ENCODE assay signal across 9 cellular contexts in genomic region chr1:54297596-54298283, GRCh38.
A peak's percentile ranks its signal among the peaks of the same experiment; 100 is the strongest.
DNase-seq lines count a peak whose midpoint lies in the region; ATAC-seq and TF ChIP-seq lines count a peak whose summit lies in the region.
"Had no signal": no experiment of that assay in that cellular context is flagged by ENCODE, and none has a peak within 500 bp of the region (broad histone marks: within the 10 kb centered on the region; RNA-seq: fewer than 3 reads in every experiment).

No MANE protein-coding gene starts in this region.

- TF ChIP-seq CTCF in SK-N-SH (IDR thresholded peaks at IDR 0.05) (no peak), sigmoid colon (IDR thresholded peaks at IDR 0.05) (no peak)

- no peaks in the 10 kb centered on the region for H3K36me3 ChIP-seq in HUES48 (ENCODE audit: control insufficient read depth, insufficient read depth, low read length)
- no peaks in the 10 kb centered on the region for H3K36me3 ChIP-seq in SK-N-SH (replicated peaks in 1 of 2; ENCODE audit: control insufficient read depth in 1 of 2, insufficient read depth in 2 of 2, low read length in 1 of 2)
- H3K36me3 ChIP-seq in sigmoid colon = no peaks in the 10 kb centered on the region
- H3K36me3 ChIP-seq in mesendoderm (ENCODE audit: control insufficient read depth, insufficient read depth, low read length) = no peaks in the 10 kb centered on the region
- H3K36me3 ChIP-seq: brain microvascular endothelial cell had no signal

- no peak overlapping the region for H2BK5ac ChIP-seq in mesendoderm (ENCODE audit: low read length)

- POLR2A ChIA-PET in SK-N-SH (lab: Yijun Ruan, JAX) = interaction anchor here (0.6 to 1.6 kb wide), 7 partner anchors 12 to 211 kb away, joined by 3 to 8 read pairs (median 4); no protein-coding TSS in a partner anchor

- peaks cover 68% of the 10 kb centered on the region for H3K79me1 ChIP-seq in mesendoderm (ENCODE audit: low read length)

- H3K9me3 ChIP-seq in HUES48 (ENCODE audit: control insufficient read depth, insufficient read depth, low read length) (no peaks in the 10 kb centered on the region), SK-N-SH (no peaks in the 10 kb centered on the region), sigmoid colon (no peaks in the 10 kb centered on the region)

- TF ChIP-seq EP300 in SK-N-SH (IDR thresholded peaks at IDR 0.05; ENCODE audit: borderline replicate concordance in 1 of 2, low read depth in 1 of 2, low read length in 1 of 2) = 0 out of 4 replicates have a peak, but pooled peaks of 1 of the 2 experiments have one; percentile 56
- TF ChIP-seq EP300 in sigmoid colon (IDR thresholded peaks at IDR 0.05) = no peak

- no peak overlapping the region for H2AK5ac ChIP-seq in mesendoderm (ENCODE audit: low read length)

- no peak overlapping the region for H3K4me3 ChIP-seq in HUES48 (ENCODE audit: low read depth, low read length)
- H3K4me3 ChIP-seq in SK-N-SH (ENCODE audit: low read depth in 2 of 2, low read length in 1 of 2) = no peak overlapping the region
- no peak overlapping the region for H3K4me3 ChIP-seq in sigmoid colon
- no peak overlapping the region for H3K4me3 ChIP-seq in mesendoderm (ENCODE audit: low read length)

- no peak overlapping the region for H2AFZ ChIP-seq in SK-N-SH (ENCODE audit: low read depth)

- ATAC-seq in GM19328 (IDR thresholded peaks at IDR 0.05; ENCODE audit: unreplicated experiment) (no peak), GM18511 (IDR thresholded peaks at IDR 0.05; ENCODE audit: unreplicated experiment) (no peak)

- H3K9ac ChIP-seq in HUES48 (ENCODE audit: low read depth, low read length) = no peak overlapping the region
- no peak overlapping the region for H3K9ac ChIP-seq in SK-N-SH
- no peak overlapping the region for H3K9ac ChIP-seq in mesendoderm (ENCODE audit: low read length)

- WGBS in SK-N-SH (ENCODE audit: low lambda C conversion rate) = 68% methylated on average over 6 of the region's 6 CpGs
- 29 to 61% methylated on average over 6 of the region's 6 CpGs for WGBS in sigmoid colon, 2 donors
- WGBS in mesendoderm (ENCODE audit: extremely low coverage, insufficient coverage, low lambda C conversion rate) = no CpG with 5 or more reads among the region's 6 CpGs

- no peaks in the 10 kb centered on the region for H3F3A ChIP-seq in SK-N-SH (replicated peaks; ENCODE audit: insufficient read depth)

- H3K27ac ChIP-seq in HUES48 (ENCODE audit: low read depth, low read length) (peak overlapping the region; percentile 36), SK-N-SH (ENCODE audit: low read depth in 2 of 2, low read length in 1 of 2) (peak overlapping the region in 1 of 2 experiments; percentile 96; a peak in 2 of 4 replicates), sigmoid colon (peak overlapping the region; percentile 58 to 80 (median 73)), mesendoderm (ENCODE audit: low read depth, low read length) (no peak overlapping the region)
- H3K27ac ChIP-seq: brain microvascular endothelial cell had no signal

- H4K20me1 ChIP-seq in SK-N-SH (ENCODE audit: insufficient read depth) = no peaks in the 10 kb centered on the region

- peak; percentile 45 for TF ChIP-seq RAD21 in SK-N-SH (IDR thresholded peaks at IDR 0.05; ENCODE audit: low read length)

- H3K23ac ChIP-seq in mesendoderm (ENCODE audit: low read length) = no peak overlapping the region

- H3K79me2 ChIP-seq in SK-N-SH (ENCODE audit: insufficient read depth) (peaks cover 24% of the 10 kb centered on the region; the same call in 1 of the 2 replicates), mesendoderm (ENCODE audit: control insufficient read depth, insufficient read depth, low read length) (peaks cover 92% of the 10 kb centered on the region)

- H3K27me3 ChIP-seq in HUES48 (ENCODE audit: control insufficient read depth, insufficient read depth, low read length) (no peaks in the 10 kb centered on the region), SK-N-SH (ENCODE audit: insufficient read depth) (no peaks in the 10 kb centered on the region), sigmoid colon (no peaks in the 10 kb centered on the region), mesendoderm (ENCODE audit: insufficient read depth, low read length, poor library complexity) (no peaks in the 10 kb centered on the region)
- H3K27me3 ChIP-seq: brain microvascular endothelial cell had no signal

- TF ChIP-seq POLR2A in sigmoid colon (IDR thresholded peaks at IDR 0.05) = no peak

- H3K4me1 ChIP-seq in HUES48 (ENCODE audit: control insufficient read depth, insufficient read depth, low read length) = peaks cover 43% of the 10 kb centered on the region
- H3K4me1 ChIP-seq in SK-N-SH (ENCODE audit: control insufficient read depth in 1 of 2, insufficient read depth in 2 of 2, low read depth in 1 of 2, low read length in 1 of 2) = peaks cover 0 to 75% of the 10 kb centered on the region in 2 experiments; a peak in 2 of 4 replicates
- H3K4me1 ChIP-seq in sigmoid colon = peaks cover 0 to 79% (median 61%) of the 10 kb centered on the region in 4 donors
- H3K4me1 ChIP-seq in mesendoderm (ENCODE audit: control insufficient read depth, low read depth, low read length) = peaks cover 17% of the 10 kb centered on the region

- intact Hi-C loops in sigmoid colon (cut with DNase I) = no loop called here

- peak; percentile 80 for DNase-seq in SK-N-SH
- peak; percentile 81 to 88 for DNase-seq in hippocampal formation (lab: John Stamatoyannopoulos, UW)
- no peak for DNase-seq in sigmoid colon
- DNase-seq in stimulated activated CD4-positive, alpha-beta T cell treated with anti-CD3 and anti-CD28 coated beads, Interleukin-4, amount 100 ng/mL, for 4 hours = no peak
- DNase-seq in mesendoderm = no peak

- H4K5ac ChIP-seq in mesendoderm (ENCODE audit: low read length) = no peak overlapping the region

- CTCF ChIA-PET in SK-N-SH (lab: Yijun Ruan, JAX) = interaction anchor here (0.9 to 5.5 kb wide), 19 partner anchors 9 to 250 kb away, joined by 3 to 42 read pairs (median 4); partner anchors contain the start of genes ACOT11 and SSBP3

- no peak overlapping the region for H3K56ac ChIP-seq in mesendoderm (ENCODE audit: low read length)

- no peaks in the 10 kb centered on the region for H3K9me2 ChIP-seq in SK-N-SH

- H3K4me2 ChIP-seq in SK-N-SH (no peak overlapping the region), mesendoderm (ENCODE audit: low read length) (no peak overlapping the region)

- no peak overlapping the region for H2BK15ac ChIP-seq in mesendoderm (replicated peaks; ENCODE audit: low read depth)

- H3K18ac ChIP-seq in mesendoderm (ENCODE audit: low read length) = no peak overlapping the region

- no peak overlapping the region for H3K4ac ChIP-seq in mesendoderm (ENCODE audit: low read depth, low read length)

- no peak overlapping the region for H4K8ac ChIP-seq in mesendoderm (ENCODE audit: low read depth, low read length)

- no peak overlapping the region for H2BK120ac ChIP-seq in mesendoderm (ENCODE audit: low read depth, low read length)

TF ChIP-seq in SK-N-SH, 30 proteins besides CTCF, POLR2A, EP300 and RAD21:
- TF ChIP-seq FOSL2 (IDR thresholded peaks at IDR 0.05; ENCODE audit: borderline replicate concordance, low read depth) (no peak), CHD2 (IDR thresholded peaks at IDR 0.05; ENCODE audit: low read length, partially characterized antibody) (peak; percentile 54), SMC3 (IDR thresholded peaks at IDR 0.05; ENCODE audit: low read depth, low read length) (peak; percentile 5; the same call in 1 of the 2 replicates), FOXJ3 (CRISPR knock-in tag; IDR thresholded peaks at IDR 0.05) (peak; percentile 82), TCF12 (IDR thresholded peaks at IDR 0.05) (no peak), RCOR1 (IDR thresholded peaks at IDR 0.05; ENCODE audit: low read length) (0 out of 2 replicates have a peak, but pooled peaks have one; percentile 3)

Comparison
In these comparisons a context has a peak if more than half of its experiments do, and no peak if none do; other contexts are left out.
1. DNase-seq: peak in SK-N-SH (single experiment) and hippocampal formation (2 of 2); none in sigmoid colon (single experiment), stimulated activated CD4-positive, alpha-beta T cell treated with anti-CD3 and anti-CD28 coated beads, Interleukin-4, amount 100 ng/mL, for 4 hours (0 of 2) and mesendoderm (single experiment).